ENCODE assay signal across 2 cellular contexts in genomic region chr2:37132914-37133313, GRCh38.
TF ChIP-seq lines count a peak whose summit lies in the region.

No MANE protein-coding gene starts in this region.

TF ChIP-seq in GM23338, 12 proteins besides CTCF, POLR2A, EP300 and RAD21:
- no peak for TF ChIP-seq EZH2phosphoT487 (IDR thresholded peaks at IDR 0.05; ENCODE audit: unreplicated experiment)
- TF ChIP-seq ZNF331 (CRISPR knock-in tag; IDR thresholded peaks at IDR 0.05; ENCODE audit: low read depth), result no peak
- no peak for TF ChIP-seq REST (IDR thresholded peaks at IDR 0.05; ENCODE audit: unreplicated experiment)
- no peak for TF ChIP-seq NANOG (IDR thresholded peaks at IDR 0.05; ENCODE audit: borderline replicate concordance)
- TF ChIP-seq JUNB (IDR thresholded peaks at IDR 0.05; ENCODE audit: unreplicated experiment), result no peak
- no peak for TF ChIP-seq ETS1 (IDR thresholded peaks at IDR 0.05)
- no peak for TF ChIP-seq ZNF114 (CRISPR knock-in tag; IDR thresholded peaks at IDR 0.05)
- TF ChIP-seq CREB1 (CRISPR knock-in tag; IDR thresholded peaks at IDR 0.05; ENCODE audit: low read depth), result no peak
- TF ChIP-seq ZNF462 (CRISPR knock-in tag; IDR thresholded peaks at IDR 0.05), result no peak
- TF ChIP-seq STAT1 (IDR thresholded peaks at IDR 0.05; ENCODE audit: unreplicated experiment), result no peak
- TF ChIP-seq EZH2 (IDR thresholded peaks at IDR 0.05; ENCODE audit: low read depth, unreplicated experiment), result no peak
- TF ChIP-seq POLR2AphosphoS5 (IDR thresholded peaks at IDR 0.05; ENCODE audit: low read depth), result no peak

TF ChIP-seq in GM12878, 131 proteins besides CTCF, POLR2A, EP300 and RAD21:
- TF ChIP-seq LARP7 (IDR thresholded peaks at IDR 0.05) (no peak), SREBF2 (IDR thresholded peaks at IDR 0.05; ENCODE audit: low read length) (no peak), NRF1 (conservative IDR thresholded peaks at IDR 0.05; ENCODE audit: low read depth, low read length) (no peak), ZBTB11 (CRISPR knock-in tag; IDR thresholded peaks at IDR 0.05) (no peak), STAT1 (conservative IDR thresholded peaks at IDR 0.05) (no peak), EED (IDR thresholded peaks at IDR 0.05; ENCODE audit: low read depth) (no peak), SMC3 (IDR thresholded peaks at IDR 0.05; ENCODE audit: borderline replicate concordance, low read length) (no peak), MTA2 (IDR thresholded peaks at IDR 0.05; ENCODE audit: low read depth) (no peak), WRNIP1 (IDR thresholded peaks at IDR 0.05; ENCODE audit: borderline replicate concordance, low read depth, low read length) (no peak), BRCA1 (IDR thresholded peaks at IDR 0.05; ENCODE audit: low read depth, low read length) (no peak), MXI1 (IDR thresholded peaks at IDR 0.05; ENCODE audit: low read depth, low read length) (no peak)
